ENCODE assay signal across 9 cellular contexts in genomic region chr17:12395733-12396354, GRCh38.
DNase-seq lines count a peak whose midpoint lies in the region; ATAC-seq and TF ChIP-seq lines count a peak whose summit lies in the region.
"Had no signal": no experiment of that assay in that cellular context is flagged by ENCODE, and none has a peak within 500 bp of the region (broad histone marks: within the 10 kb centered on the region; RNA-seq: fewer than 3 reads in every experiment).

No MANE protein-coding gene starts in this region.

- H3K9ac ChIP-seq in OCI-LY3 (ENCODE audit: low read length), result no peak overlapping the region

- H3K9me3 ChIP-seq in OCI-LY3 (ENCODE audit: insufficient read depth, low read length), result no peaks in the 10 kb centered on the region

- peaks cover 5% of the 10 kb centered on the region for H3K4me1 ChIP-seq in OCI-LY3 (ENCODE audit: low read length)

- no peak overlapping the region; the same call in 1 of the 2 replicates for H2AFZ ChIP-seq in OCI-LY3 (ENCODE audit: low read depth, low read length)

- H3K27me3 ChIP-seq in OCI-LY3 (ENCODE audit: low read depth, low read length), result no peaks in the 10 kb centered on the region

- TF ChIP-seq CTCF in OCI-LY3 (IDR thresholded peaks at IDR 0.05; ENCODE audit: low read depth, low read length) (peak; percentile 46), foreskin fibroblast (IDR thresholded peaks at IDR 0.05; ENCODE audit: low read depth, low read length) (peak; percentile 69)

- H3K36me3 ChIP-seq in OCI-LY3 (replicated peaks; ENCODE audit: low read depth, low read length), result no peaks in the 10 kb centered on the region

- H3K4me2 ChIP-seq in OCI-LY3 (ENCODE audit: low read length), result no peak overlapping the region

- peak; percentile 15 for DNase-seq in stimulated activated CD4-positive, alpha-beta T cell treated with anti-CD3 and anti-CD28 coated beads, Interleukin-15, amount 100 ng/mL, for 24 hours
- no peak for DNase-seq in stimulated activated CD4-positive, alpha-beta T cell treated with anti-CD3 and anti-CD28 coated beads, Interleukin-4, amount 100 ng/mL, for 24 hours
- peak in 1 of 2 donors; percentile 14 for DNase-seq in foreskin fibroblast
- no peak for DNase-seq in NCI-H2227 treated with DMSO at 0.1 percent for 48 hours (lab: John Stamatoyannopoulos, UW)
- DNase-seq in effector CD4-positive, alpha-beta T cell, result no peak
- no peak for DNase-seq in NCI-H446 (lab: John Stamatoyannopoulos, UW)
- DNase-seq: occipital lobe had no signal

- no peak overlapping the region for H3K27ac ChIP-seq in OCI-LY3 (ENCODE audit: low read length)

- no peaks in the 10 kb centered on the region for H4K20me1 ChIP-seq in OCI-LY3 (ENCODE audit: insufficient read depth, low read length)

- no peaks in the 10 kb centered on the region for H3K79me2 ChIP-seq in OCI-LY3 (ENCODE audit: low read length)

- no peak overlapping the region for H3K4me3 ChIP-seq in OCI-LY3 (ENCODE audit: low read length)
- no peak overlapping the region for H3K4me3 ChIP-seq in foreskin fibroblast (ENCODE audit: low read depth in 1 of 2, low read length in 2 of 2)

- no peak for ATAC-seq in HG03108 (IDR thresholded peaks at IDR 0.05; ENCODE audit: unreplicated experiment)
